ENCODE assay signal across 1 cellular context in genomic region chr17:43125967-43126910, GRCh38.
TF ChIP-seq lines count a peak whose summit lies in the region.

No MANE protein-coding gene starts in this region.

TF ChIP-seq in HepG2, 621 proteins besides CTCF, POLR2A, EP300 and RAD21 (continues in another document):
- TF ChIP-seq HMG20B (CRISPR knock-in tag; conservative IDR thresholded peaks at IDR 0.05) = 0 out of 2 replicates have a peak, but pooled peaks have one; percentile 28
- TF ChIP-seq RAD51 (IDR thresholded peaks at IDR 0.05; ENCODE audit: borderline replicate concordance) = no peak
- TF ChIP-seq ZNF3 (CRISPR knock-in tag; IDR thresholded peaks at IDR 0.05) = no peak
- TF ChIP-seq PITX1 (CRISPR knock-in tag; IDR thresholded peaks at IDR 0.05) = peak; percentile 52; the same call in 1 of the 2 replicates
- TF ChIP-seq PAF1 (CRISPR knock-in tag; IDR thresholded peaks at IDR 0.05) = 0 out of 2 replicates have a peak, but pooled peaks have one; percentile 49
- no peak for TF ChIP-seq SOX13 (IDR thresholded peaks at IDR 0.05)
- TF ChIP-seq SOX13 (CRISPR knock-in tag; conservative IDR thresholded peaks at IDR 0.05 in 1 of 2, IDR thresholded peaks at IDR 0.05 in 1 of 2) = 0 out of 4 replicates have a peak, but pooled peaks of 1 of the 2 experiments have one; percentile 4
- TF ChIP-seq GABPB1 (CRISPR knock-in tag; IDR thresholded peaks at IDR 0.05) = no peak
- TF ChIP-seq ZBTB49 (CRISPR knock-in tag; IDR thresholded peaks at IDR 0.05; ENCODE audit: borderline replicate concordance) = no peak
- 0 out of 2 replicates have a peak, but pooled peaks have one; percentile 2 for TF ChIP-seq ZFY (CRISPR knock-in tag; IDR thresholded peaks at IDR 0.05)
- peak; percentile 30 for TF ChIP-seq PTBP1 (IDR thresholded peaks at IDR 0.05; ENCODE audit: low read depth, low read length, poor library complexity, severe bottlenecking)
- peak; percentile 53 for TF ChIP-seq RBM39 (IDR thresholded peaks at IDR 0.05; ENCODE audit: low read depth, low read length, poor library complexity, severe bottlenecking)
- peak; percentile 77 for TF ChIP-seq RBFOX2 (IDR thresholded peaks at IDR 0.05; ENCODE audit: low read depth, low read length)
- TF ChIP-seq YY1 (IDR thresholded peaks at IDR 0.05; ENCODE audit: insufficient read depth, insufficient replicate concordance, low read depth, low read length) = peak; percentile 83
- TF ChIP-seq ZNF572 (CRISPR knock-in tag; IDR thresholded peaks at IDR 0.05) = peak; percentile 85; the same call in 1 of the 2 replicates
- no peak for TF ChIP-seq ZNF629 (CRISPR knock-in tag; conservative IDR thresholded peaks at IDR 0.05)
- TF ChIP-seq SP2 (CRISPR knock-in tag; IDR thresholded peaks at IDR 0.05) = 0 out of 2 replicates have a peak, but pooled peaks have one; percentile 42
- 0 out of 2 replicates have a peak, but pooled peaks have one; percentile 13 for TF ChIP-seq CCDC6 (CRISPR knock-in tag; IDR thresholded peaks at IDR 0.05)
- 0 out of 2 replicates have a peak, but pooled peaks have one; percentile 21 for TF ChIP-seq HNRNPL (IDR thresholded peaks at IDR 0.05; ENCODE audit: low read depth, low read length)
- TF ChIP-seq ZNF75D (CRISPR knock-in tag; IDR thresholded peaks at IDR 0.05; ENCODE audit: borderline replicate concordance) = 0 out of 2 replicates have a peak, but pooled peaks have one; percentile 66
- TF ChIP-seq ZXDC (CRISPR knock-in tag; IDR thresholded peaks at IDR 0.05) = 0 out of 2 replicates have a peak, but pooled peaks have one; percentile 27
- TF ChIP-seq HOXA9 (CRISPR knock-in tag; IDR thresholded peaks at IDR 0.05; ENCODE audit: borderline replicate concordance) = peak; percentile 67
- TF ChIP-seq ZNF781 (CRISPR knock-in tag; IDR thresholded peaks at IDR 0.05; ENCODE audit: borderline replicate concordance, not compliant biosample characterization) = peak; percentile 42
- 0 out of 2 replicates have a peak, but pooled peaks have one; percentile 36 for TF ChIP-seq KLF11 (CRISPR knock-in tag; IDR thresholded peaks at IDR 0.05)
- TF ChIP-seq NR2F1 (CRISPR knock-in tag; IDR thresholded peaks at IDR 0.05) = no peak
- no peak for TF ChIP-seq SMC3 (IDR thresholded peaks at IDR 0.05; ENCODE audit: low read length)
- TF ChIP-seq HDAC2 (CRISPR knock-in tag; IDR thresholded peaks at IDR 0.05) = 0 out of 2 replicates have a peak, but pooled peaks have one; percentile 11
- 0 out of 2 replicates have a peak, but pooled peaks have one; percentile 23 for TF ChIP-seq ZNF552 (CRISPR knock-in tag; IDR thresholded peaks at IDR 0.05; ENCODE audit: borderline replicate concordance)
- 0 out of 2 replicates have a peak, but pooled peaks have one; percentile 9 for TF ChIP-seq ZNF44 (CRISPR knock-in tag; IDR thresholded peaks at IDR 0.05)
- no peak; the same call in 1 of the 2 replicates for TF ChIP-seq ARID4A (CRISPR knock-in tag; IDR thresholded peaks at IDR 0.05; ENCODE audit: borderline replicate concordance)
- TF ChIP-seq ARID5B (CRISPR knock-in tag; IDR thresholded peaks at IDR 0.05) = peak; percentile 5; the same call in 1 of the 2 replicates
- TF ChIP-seq ZNF512B (CRISPR knock-in tag; IDR thresholded peaks at IDR 0.05; ENCODE audit: borderline replicate concordance) = 0 out of 2 replicates have a peak, but pooled peaks have one; percentile 15
- TF ChIP-seq CBX5 (CRISPR knock-in tag; IDR thresholded peaks at IDR 0.05; ENCODE audit: borderline replicate concordance) = 0 out of 2 replicates have a peak, but pooled peaks have one; percentile 13
- TF ChIP-seq MTERF4 (CRISPR knock-in tag; IDR thresholded peaks at IDR 0.05) = peak; percentile 62
- TF ChIP-seq ETS1 (CRISPR knock-in tag; IDR thresholded peaks at IDR 0.05) = no peak
